19 cellular contexts compared by ENCODE assay signal in the genomic region with DNA sequence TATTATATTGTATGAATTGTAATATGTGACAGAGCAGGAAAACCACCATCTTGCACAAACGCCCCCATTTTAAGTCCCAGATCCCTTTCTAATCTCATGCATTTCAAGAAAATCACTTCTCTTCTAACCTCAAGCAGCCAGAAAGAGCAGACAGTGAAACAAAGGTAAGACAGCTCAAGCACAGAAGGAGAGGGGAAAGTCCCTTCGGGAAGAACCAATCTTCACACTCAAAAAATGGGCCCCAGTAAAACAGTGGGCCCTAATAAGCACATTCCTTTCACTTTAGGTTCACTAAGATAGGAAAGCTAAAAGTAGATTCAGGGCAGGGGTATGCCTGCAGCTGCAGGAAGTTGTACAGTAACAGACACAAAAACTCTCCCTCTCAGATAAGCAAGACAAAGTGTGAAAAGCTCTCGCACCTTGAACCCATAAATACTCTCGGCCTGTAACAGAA.
DNase-seq lines count a peak whose midpoint lies in the region; ATAC-seq, FAIRE-seq and TF ChIP-seq lines count a peak whose summit lies in the region.
"Had no signal": no experiment of that assay in that cellular context is flagged by ENCODE, and none has a peak within 500 bp of the region (broad histone marks: within the 10 kb centered on the region; RNA-seq: fewer than 3 reads in every experiment).

No MANE protein-coding gene starts in this region.

- no peaks in the 10 kb centered on the region for H3K36me3 ChIP-seq in ACC112 (ENCODE audit: insufficient read depth, low read length)
- H3K36me3 ChIP-seq in left lung, result no peaks in the 10 kb centered on the region
- H3K36me3 ChIP-seq: stomach had no signal

- H3K4me1 ChIP-seq in ACC112 (ENCODE audit: control insufficient read depth, insufficient read depth, low read length, unreplicated experiment), result peaks cover 7% of the 10 kb centered on the region
- H3K4me1 ChIP-seq in left lung, result no peaks in the 10 kb centered on the region
- H3K4me1 ChIP-seq: A549, stomach had no signal

- peaks cover 0 to 6% of the 10 kb centered on the region in 2 donors for H3K9me3 ChIP-seq in left lung
- H3K9me3 ChIP-seq: A549, stomach had no signal

- H3K79me2 ChIP-seq in ACC112 (ENCODE audit: control insufficient read depth, insufficient read depth, low read length, unreplicated experiment), result no peaks in the 10 kb centered on the region

- H3K27ac ChIP-seq in ACC112 (ENCODE audit: low read depth, low read length) (no peak overlapping the region), left lung (no peak overlapping the region)
- H3K27ac ChIP-seq: A549, stomach had no signal

- DNase-seq in RPMI8226, result peak; percentile 51
- no peak for DNase-seq in H54 (ENCODE audit: insufficient read length, low spot score)
- DNase-seq in NCI-H748 treated with DMSO at 0.1 percent for 48 hours (lab: John Stamatoyannopoulos, UW), result no peak
- DNase-seq in activated CD4-positive, alpha-beta T cell treated with anti-CD3 and anti-CD28 coated beads, Interleukin-2, amount 50 U/mL, for 1 hour, result no peak
- no peak for DNase-seq in left lung
- DNase-seq: foreskin melanocyte, GDM1, mammary epithelial cell, NCI-H1105, NCI-H2227 treated with DMSO at 0.1 percent for 48 hours, occipital lobe, OCI-M1, stomach had no signal

- TF ChIP-seq POLR2A in H54 (IDR thresholded peaks at IDR 0.05; ENCODE audit: low read depth, low read length), result no peak

- H3K4me3 ChIP-seq in ACC112 (ENCODE audit: low read depth, low read length) (no peak overlapping the region), left lung (no peak overlapping the region)
- H3K4me3 ChIP-seq: A549, stomach had no signal

- ATAC-seq in GM19372 (IDR thresholded peaks at IDR 0.05; ENCODE audit: low read depth, unreplicated experiment) (peak; percentile 75), HG03045 (IDR thresholded peaks at IDR 0.05; ENCODE audit: unreplicated experiment) (peak; percentile 74), left lung (no peak)
- ATAC-seq: A549; activated naive CD4-positive, alpha-beta T cell treated with anti-CD3 and anti-CD28 coated beads, Interleukin-2, amount 50 U/mL, for 72 hours had no signal

- intact Hi-C loops in left lung (cut with DNase I), result no loop called here

- peak overlapping the region; percentile 33 for H2AFZ ChIP-seq in ACC112 (ENCODE audit: low read length, unreplicated experiment)

- FAIRE-seq in H54 (lab: Jason Lieb, UNC), result no peak
- FAIRE-seq: A549, bronchial epithelial cell had no signal

- TF ChIP-seq CTCF in left lung (IDR thresholded peaks at IDR 0.05), result no peak

- no peaks in the 10 kb centered on the region for H3K27me3 ChIP-seq in ACC112 (ENCODE audit: insufficient read depth, low read length)
- no peaks in the 10 kb centered on the region for H3K27me3 ChIP-seq in left lung
- H3K27me3 ChIP-seq: stomach had no signal
